Comparison of ENCODE assay signal across 8 cellular contexts in the genomic region with DNA sequence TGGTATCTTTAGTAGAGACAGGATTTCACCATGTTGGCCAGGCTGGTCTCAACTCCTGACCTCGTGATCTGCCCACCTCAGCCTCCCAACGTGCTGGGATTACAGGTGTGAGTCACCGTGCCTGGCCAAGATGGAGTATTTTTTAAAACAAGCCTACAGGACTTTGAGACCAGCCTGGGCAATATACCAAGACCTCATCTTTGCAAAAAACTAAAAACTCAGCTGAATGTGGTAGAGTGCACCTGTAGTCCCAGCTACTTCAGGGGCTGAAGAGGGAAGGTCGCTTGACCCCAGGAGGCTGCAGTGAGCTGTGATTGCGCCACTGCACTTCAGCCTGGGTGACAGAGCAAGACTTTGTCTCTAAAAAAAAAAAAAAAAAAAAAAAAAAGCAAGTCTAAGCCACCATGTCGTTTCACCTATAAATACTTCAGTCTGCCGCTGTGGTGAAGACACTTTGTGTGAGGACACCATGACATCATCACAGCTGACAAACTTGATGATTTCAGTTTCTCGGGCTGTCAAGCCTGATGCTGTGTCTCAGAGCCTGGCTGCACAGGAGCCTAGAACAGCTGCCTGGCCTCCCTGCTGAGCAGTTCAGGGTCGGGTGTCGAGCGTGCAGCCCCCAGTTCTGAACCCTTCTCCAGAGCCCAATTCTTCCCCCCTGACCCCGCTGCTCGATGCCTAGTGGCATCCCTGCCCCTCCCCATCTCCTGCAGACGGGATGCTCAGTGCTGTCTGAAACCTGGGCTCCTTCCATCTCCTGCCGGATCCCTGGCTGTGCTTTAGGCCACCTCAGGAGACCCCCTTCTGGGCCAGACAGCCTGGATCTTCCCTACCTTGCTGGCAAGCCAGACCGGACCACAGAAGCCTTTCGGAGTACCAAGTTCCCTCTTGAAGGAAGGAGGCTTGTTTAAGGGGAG.
A peak's percentile ranks its signal among the peaks of the same experiment; 100 is the strongest.
DNase-seq lines count a peak whose midpoint lies in the region; FAIRE-seq and TF ChIP-seq lines count a peak whose summit lies in the region.

No MANE protein-coding gene starts in this region.

- H3K27ac ChIP-seq in H9 (ENCODE audit: insufficient read length, low read depth, low read length): no peak overlapping the region

- no CpG with 5 or more reads among the region's 17 CpGs for WGBS in H9 (ENCODE audit: extremely low coverage, insufficient read length, low lambda C conversion rate)

- no peak overlapping the region for H2BK12ac ChIP-seq in H9 (ENCODE audit: insufficient read length, low read depth, low read length)

- no peaks in the 10 kb centered on the region; a peak in 1 of 7 replicates for H3K36me3 Mint-ChIP-seq in H9 (ENCODE audit: insufficient read depth in 1 of 3, low read depth in 3 of 3)

- TF ChIP-seq CTCF in GM06990 (IDR thresholded peaks at IDR 0.05; ENCODE audit: insufficient read depth, low read length, poor library complexity, severe bottlenecking): no peak
- no peak for TF ChIP-seq CTCF in H9 (conservative IDR thresholded peaks at IDR 0.05)

- H4K91ac ChIP-seq in H9 (ENCODE audit: insufficient read length, low read depth, low read length): no peak overlapping the region

- no peak overlapping the region for H2AK5ac ChIP-seq in H9 (ENCODE audit: insufficient read length, low read length)

- H3T11ph ChIP-seq in H9 (ENCODE audit: low read length): no peak overlapping the region

- peak overlapping the region; percentile 34; the same call in 1 of the 2 replicates for H3K14ac ChIP-seq in H9 (ENCODE audit: insufficient read depth, low read length)

- no peaks in the 10 kb centered on the region for H4K20me1 ChIP-seq in H9 (ENCODE audit: control insufficient read depth, insufficient read depth, insufficient read length)

- no peak overlapping the region for H3K23ac ChIP-seq in H9 (ENCODE audit: insufficient read length, low read depth, low read length)

- H3K27ac Mint-ChIP-seq in H9: no peak overlapping the region

- H3K9me3 ChIP-seq in H9 (ENCODE audit: control insufficient read depth, low read depth, low read length) (no peaks in the 10 kb centered on the region), mucosa of stomach (ENCODE audit: control insufficient read depth, low read length) (no peaks in the 10 kb centered on the region)

- H3K4me1 ChIP-seq in H9 (ENCODE audit: insufficient read depth, low read length): no peaks in the 10 kb centered on the region
- peaks cover 42% of the 10 kb centered on the region for H3K4me1 ChIP-seq in mucosa of stomach (ENCODE audit: control insufficient read depth, insufficient read depth, low read length)

- H3K9ac ChIP-seq in H9 (ENCODE audit: extremely low read depth, insufficient read length, low read length) (no peak overlapping the region), mucosa of stomach (ENCODE audit: low read length) (peak overlapping the region; percentile 37)

- H3K56ac ChIP-seq in H9 (ENCODE audit: insufficient read length, low read depth, low read length): no peak overlapping the region

- H3K36me3 ChIP-seq in GM06990 (ENCODE audit: control insufficient read depth, insufficient read depth, low read length): no peaks in the 10 kb centered on the region
- no peaks in the 10 kb centered on the region for H3K36me3 ChIP-seq in mucosa of stomach (ENCODE audit: control insufficient read depth, insufficient read depth, low read length)

- FAIRE-seq in RCC 7860 (lab: Jason Lieb, UNC): no peak

- H2AFZ ChIP-seq in H9 (ENCODE audit: low read length): no peak overlapping the region

- peak; percentile 61 for DNase-seq in GM06990 (ENCODE audit: extremely low read depth, insufficient read length)
- DNase-seq in H9: no peak
- DNase-seq in RCC 7860 (ENCODE audit: low spot score): peak; percentile 8
- DNase-seq in HCEC 1CT: no peak
- no peak for DNase-seq in activated CD4-positive, alpha-beta T cell treated with anti-CD3 and anti-CD28 coated beads, Interleukin-2, amount 50 U/mL, for 48 hours
- DNase-seq in SW480 (ENCODE audit: low spot score): no peak
- DNase-seq in pons (ENCODE audit: low spot score): no peak

- H3K27me3 Mint-ChIP-seq in H9 (ENCODE audit: low read depth): peaks cover 14% of the 10 kb centered on the region

- H3K4me1 Mint-ChIP-seq in H9: peaks cover 17 to 20% of the 10 kb centered on the region in 2 experiments

- no peaks in the 10 kb centered on the region for H3K79me1 ChIP-seq in H9 (ENCODE audit: insufficient read depth, low read depth, low read length, poor library complexity, severe bottlenecking)

- H4K5ac ChIP-seq in H9 (ENCODE audit: insufficient read length, low read depth, low read length): no peak overlapping the region

- no peak overlapping the region for H4K8ac ChIP-seq in H9 (replicated peaks; ENCODE audit: insufficient read length, low read depth, low read length)

- H3K27me3 ChIP-seq in GM06990 (replicated peaks; ENCODE audit: control insufficient read depth, insufficient read depth, low read length) (no peaks in the 10 kb centered on the region), H9 (ENCODE audit: insufficient read depth, low read length) (no peaks in the 10 kb centered on the region), mucosa of stomach (ENCODE audit: control insufficient read depth, insufficient read depth, low read length) (peaks cover 11% of the 10 kb centered on the region)

- H2BK20ac ChIP-seq in H9 (ENCODE audit: low read depth, low read length, poor library complexity, severe bottlenecking): no peak overlapping the region

- no peak overlapping the region for H3K18ac ChIP-seq in H9 (ENCODE audit: insufficient read length, low read depth, low read length)

- H3K9me3 Mint-ChIP-seq in H9: no peaks in the 10 kb centered on the region

- no peak overlapping the region for H2BK5ac ChIP-seq in H9 (ENCODE audit: insufficient read length, low read length)

- H2BK15ac ChIP-seq in H9 (ENCODE audit: low read depth, low read length): no peak overlapping the region

- H3K4me3 Mint-ChIP-seq in H9: peak overlapping the region; percentile 62 to 77; a peak in 4 of 5 replicates

- H3K4me3 ChIP-seq in GM06990 (replicated peaks; ENCODE audit: low read depth, low read length): no peak overlapping the region; the same call in 1 of the 2 replicates
- H3K4me3 ChIP-seq in mucosa of stomach (ENCODE audit: low read length): no peak overlapping the region

- no peaks in the 10 kb centered on the region for H3K79me2 ChIP-seq in H9 (ENCODE audit: insufficient read depth, low read length)

- H3K23me2 ChIP-seq in H9 (ENCODE audit: insufficient read length, low read depth, low read length, poor library complexity, severe bottlenecking): no peaks in the 10 kb centered on the region

- H2BK120ac ChIP-seq in H9 (ENCODE audit: low read depth, low read length, poor library complexity, severe bottlenecking): no peak overlapping the region

- no peak overlapping the region for H3K4ac ChIP-seq in H9 (ENCODE audit: low read depth, low read length)

- H3K4me2 ChIP-seq in H9 (ENCODE audit: insufficient read depth, insufficient read length, low read length): peak overlapping the region; percentile 66

Comparison
In these comparisons a context has a peak if more than half of its experiments do, and no peak if none do; other contexts are left out.
1. DNase-seq: peak in GM06990 (single experiment) and RCC 7860 (single experiment); none in H9 (single experiment), HCEC 1CT (single experiment), activated CD4-positive, alpha-beta T cell treated with anti-CD3 and anti-CD28 coated beads, Interleukin-2, amount 50 U/mL, for 48 hours (0 of 2), SW480 (single experiment) and pons (single experiment).